In genomic region chr14:50823051-50823762, GRCh38 we compare ENCODE assay signal across 9 cellular contexts. TPM values are rescaled to one million over a fixed set of nuclear protein-coding genes. Genes with fewer than 3 reads are reported as not detected.
A peak's percentile ranks its signal among the peaks of the same experiment; 100 is the strongest.
DNase-seq lines count a peak whose midpoint lies in the region; ATAC-seq and TF ChIP-seq lines count a peak whose summit lies in the region.
"Had no signal": no experiment of that assay in that cellular context is flagged by ENCODE, and none has a peak within 500 bp of the region (broad histone marks: within the 10 kb centered on the region; RNA-seq: fewer than 3 reads in every experiment).

No MANE protein-coding gene starts in this region.

- H3F3A ChIP-seq in SK-N-SH (replicated peaks; ENCODE audit: insufficient read depth), result no peaks in the 10 kb centered on the region

- H3K9me2 ChIP-seq in SK-N-SH, result no peaks in the 10 kb centered on the region

- H3K4me3 ChIP-seq in SK-N-SH (ENCODE audit: low read depth in 2 of 2, low read length in 1 of 2) (no peak overlapping the region), psoas muscle (peak overlapping the region; percentile 8), aorta (ENCODE audit: low read length in 2 of 2) (no peak overlapping the region)

- H3K9me3 Mint-ChIP-seq in brain, result peaks cover 0 to 2% (median 0%) of the 10 kb centered on the region in 5 experiments

- peaks cover 2 to 21% of the 10 kb centered on the region in 2 experiments; a peak in 3 of 4 replicates for H3K4me1 ChIP-seq in SK-N-SH (ENCODE audit: control insufficient read depth in 1 of 2, insufficient read depth in 2 of 2, low read depth in 1 of 2, low read length in 1 of 2)
- H3K4me1 ChIP-seq in psoas muscle, result peaks cover 53% of the 10 kb centered on the region
- H3K4me1 ChIP-seq in aorta (ENCODE audit: control insufficient read depth in 1 of 2, insufficient read depth in 2 of 2, low read length in 2 of 2), result peaks cover 3 to 10% of the 10 kb centered on the region in 2 donors

- CTCF ChIA-PET in SK-N-SH (lab: Yijun Ruan, JAX), result interaction anchor here (1.2 kb wide), 1 partner anchor 36 kb away, joined by 5 read pairs; no protein-coding TSS in a partner anchor

- H3K4me3 Mint-ChIP-seq in brain, result peak overlapping the region in 4 of 5 experiments; percentile 7 to 58 (median 35)

- no peak for DNase-seq in SK-N-SH
- peak in 1 of 2 donors; percentile 40 for DNase-seq in psoas muscle
- DNase-seq in epidermal melanocyte (ENCODE audit: insufficient read length, low spot score), result no peak
- no peak for DNase-seq in superior temporal gyrus (ENCODE audit: extremely low spot score)
- no peak for DNase-seq in aorta

- no peak for TF ChIP-seq RAD21 in SK-N-SH (IDR thresholded peaks at IDR 0.05; ENCODE audit: low read length)

- ATAC-seq in SK-N-SH treated with all-trans-retinoic acid at 6 μM for 48 hours, result no peak
- ATAC-seq in HG03175 (IDR thresholded peaks at IDR 0.05; ENCODE audit: unreplicated experiment), result peak; percentile 22
- peak in 2 of 4 donors; percentile 36 to 59 for ATAC-seq in psoas muscle
- no peak for ATAC-seq in aorta (ENCODE audit: low FRiP score)

- peak overlapping the region; percentile 27; the same call in 1 of the 2 replicates for H3K4me2 ChIP-seq in SK-N-SH

- H2AFZ ChIP-seq in SK-N-SH (ENCODE audit: low read depth), result no peak overlapping the region

- 73% methylated on average over 11 of the region's 11 CpGs for WGBS in SK-N-SH (ENCODE audit: low lambda C conversion rate)
- WGBS in psoas muscle, 3 donors, result 24 to 39% (median 30%) methylated on average over 11 of the region's 11 CpGs
- WGBS in aorta, 2 donors, result 6 to 9% methylated on average over 11 of the region's 11 CpGs

- intact Hi-C loops in psoas muscle (cut with DNase I) (no loop called here), aorta (cut with DNase I) (no loop called here)

- H3K27me3 ChIP-seq in SK-N-SH (ENCODE audit: insufficient read depth) (no peaks in the 10 kb centered on the region), psoas muscle (ENCODE audit: insufficient read depth in 3 of 3, low read length in 2 of 3) (no peaks in the 10 kb centered on the region), aorta (ENCODE audit: control insufficient read depth in 1 of 2, insufficient read depth in 2 of 2, low read length in 1 of 2) (no peaks in the 10 kb centered on the region)

- peak overlapping the region in 4 of 5 experiments; percentile 25 to 88 (median 62) for H3K27ac Mint-ChIP-seq in brain

- H3K36me3 ChIP-seq in SK-N-SH (replicated peaks in 1 of 2; ENCODE audit: control insufficient read depth in 1 of 2, insufficient read depth in 2 of 2, low read length in 1 of 2) (peaks cover 10 to 11% of the 10 kb centered on the region in 2 experiments), psoas muscle (ENCODE audit: insufficient read depth in 1 of 2, low read depth in 1 of 2) (no peaks in the 10 kb centered on the region), aorta (ENCODE audit: control insufficient read depth in 1 of 2, insufficient read depth in 2 of 2, low read length in 1 of 2) (peaks cover 0 to 1% of the 10 kb centered on the region in 2 donors)

- TF ChIP-seq CTCF in SK-N-SH (IDR thresholded peaks at IDR 0.05), result no peak
- TF ChIP-seq CTCF in brain (conservative IDR thresholded peaks at IDR 0.05), result no peak
- no peak for TF ChIP-seq CTCF in psoas muscle (IDR thresholded peaks at IDR 0.05)

- H3K9ac ChIP-seq in SK-N-SH, result no peak overlapping the region

- H3K9me3 ChIP-seq in SK-N-SH, result no peaks in the 10 kb centered on the region
- H3K9me3 ChIP-seq in psoas muscle, result no peaks in the 10 kb centered on the region
- H3K9me3 ChIP-seq in aorta (ENCODE audit: control insufficient read depth, low read length), result no peaks in the 10 kb centered on the region

- POLR2A ChIA-PET in SK-N-SH (lab: Yijun Ruan, JAX), result interaction anchor here (0.6 kb wide), 1 partner anchor 49 kb away, joined by 3 read pairs; the partner anchor contains the start of gene ABHD12B

- no peak overlapping the region for H3K27ac ChIP-seq in SK-N-SH (ENCODE audit: low read depth in 2 of 2, low read length in 1 of 2)
- peak overlapping the region; percentile 42 for H3K27ac ChIP-seq in psoas muscle
- H3K27ac ChIP-seq in aorta (ENCODE audit: low read depth in 1 of 2, low read length in 2 of 2), result no peak overlapping the region

- no peaks in the 10 kb centered on the region for H3K27me3 Mint-ChIP-seq in brain

- H3K36me3 Mint-ChIP-seq in brain, result peaks cover 28% of the 10 kb centered on the region

- H4K20me1 ChIP-seq in SK-N-SH (ENCODE audit: insufficient read depth), result peaks cover 71% of the 10 kb centered on the region

- peaks cover 100% of the 10 kb centered on the region for H3K79me2 ChIP-seq in SK-N-SH (ENCODE audit: insufficient read depth)

- H3K4me1 Mint-ChIP-seq in brain, result peaks cover 93% of the 10 kb centered on the region

- no peak for TF ChIP-seq EP300 in SK-N-SH (IDR thresholded peaks at IDR 0.05; ENCODE audit: borderline replicate concordance in 1 of 2, low read depth in 1 of 2, low read length in 1 of 2)

TF ChIP-seq in SK-N-SH, 30 proteins besides CTCF, POLR2A, EP300 and RAD21 (continues in another document):
- TF ChIP-seq ZBTB33 (IDR thresholded peaks at IDR 0.05; ENCODE audit: borderline replicate concordance, low read depth), result no peak
- TF ChIP-seq FOSL2 (IDR thresholded peaks at IDR 0.05; ENCODE audit: borderline replicate concordance, low read depth), result no peak
- TF ChIP-seq GATA2 (CRISPR knock-in tag; IDR thresholded peaks at IDR 0.05), result no peak
- no peak for TF ChIP-seq MXI1 (IDR thresholded peaks at IDR 0.05; ENCODE audit: low read depth, low read length)
- no peak for TF ChIP-seq TEAD4 (IDR thresholded peaks at IDR 0.05; ENCODE audit: borderline replicate concordance, insufficient read depth)
- TF ChIP-seq, protein P1, sequence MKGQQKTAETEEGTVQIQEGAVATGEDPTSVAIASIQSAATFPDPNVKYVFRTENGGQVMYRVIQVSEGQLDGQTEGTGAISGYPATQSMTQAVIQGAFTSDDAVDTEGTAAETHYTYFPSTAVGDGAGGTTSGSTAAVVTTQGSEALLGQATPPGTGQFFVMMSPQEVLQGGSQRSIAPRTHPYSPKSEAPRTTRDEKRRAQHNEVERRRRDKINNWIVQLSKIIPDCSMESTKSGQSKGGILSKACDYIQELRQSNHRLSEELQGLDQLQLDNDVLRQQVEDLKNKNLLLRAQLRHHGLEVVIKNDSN (IDR thresholded peaks at IDR 0.05; ENCODE audit: borderline replicate concordance, low read depth), result no peak

TF ChIP-seq in SK-N-SH treated with all-trans-retinoic acid at 6 μM for 48 hours, 23 proteins besides CTCF, POLR2A, EP300 and RAD21 (continues in another document):
- TF ChIP-seq, protein P2, sequence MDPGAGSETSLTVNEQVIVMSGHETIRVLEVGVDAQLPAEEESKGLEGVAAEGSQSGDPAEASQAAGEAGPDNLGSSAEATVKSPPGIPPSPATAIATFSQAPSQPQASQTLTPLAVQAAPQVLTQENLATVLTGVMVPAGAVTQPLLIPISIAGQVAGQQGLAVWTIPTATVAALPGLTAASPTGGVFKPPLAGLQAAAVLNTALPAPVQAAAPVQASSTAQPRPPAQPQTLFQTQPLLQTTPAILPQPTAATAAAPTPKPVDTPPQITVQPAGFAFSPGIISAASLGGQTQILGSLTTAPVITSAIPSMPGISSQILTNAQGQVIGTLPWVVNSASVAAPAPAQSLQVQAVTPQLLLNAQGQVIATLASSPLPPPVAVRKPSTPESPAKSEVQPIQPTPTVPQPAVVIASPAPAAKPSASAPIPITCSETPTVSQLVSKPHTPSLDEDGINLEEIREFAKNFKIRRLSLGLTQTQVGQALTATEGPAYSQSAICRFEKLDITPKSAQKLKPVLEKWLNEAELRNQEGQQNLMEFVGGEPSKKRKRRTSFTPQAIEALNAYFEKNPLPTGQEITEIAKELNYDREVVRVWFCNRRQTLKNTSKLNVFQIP (CRISPR knock-in tag; IDR thresholded peaks at IDR 0.05; ENCODE audit: borderline replicate concordance, low read depth), result no peak
- TF ChIP-seq ZFP30 (CRISPR knock-in tag; IDR thresholded peaks at IDR 0.05), result no peak
- TF ChIP-seq TSHZ2 (CRISPR knock-in tag; IDR thresholded peaks at IDR 0.05), result no peak
- no peak for TF ChIP-seq TOX (CRISPR knock-in tag; IDR thresholded peaks at IDR 0.05; ENCODE audit: borderline replicate concordance)
- no peak for TF ChIP-seq ZNF8 (CRISPR knock-in tag; IDR thresholded peaks at IDR 0.05)
- TF ChIP-seq OSR1 (CRISPR knock-in tag; IDR thresholded peaks at IDR 0.05), result no peak
- no peak for TF ChIP-seq ARNTL (CRISPR knock-in tag; IDR thresholded peaks at IDR 0.05; ENCODE audit: borderline replicate concordance, low read depth)
- TF ChIP-seq ESRRG (CRISPR knock-in tag; IDR thresholded peaks at IDR 0.05), result no peak

RNA-seq across cellular contexts. Expression of gene NIN, which starts 7.8 kb away (rescaled TPM):
- 10.0 and 11.8 TPM in 2 replicates for polyA plus RNA-seq in SK-N-SH (2012; rRNA removed)
- 13.9 and 15.0 TPM in 2 replicates for polyA plus RNA-seq in SK-N-SH (2012; cell fraction: cytosol; rRNA removed)
- 7.3 and 12.6 TPM in 2 replicates for polyA plus RNA-seq in SK-N-SH (2012; cell fraction: nucleus; rRNA removed)
- polyA plus RNA-seq in brain (ENCODE audit: insufficient read depth, low read depth, low replicate concordance), result 8.5 TPM
- total RNA-seq in psoas muscle, result 10 to 100 TPM; 24.3 to 47.7 (median 39.5) TPM
- polyA plus RNA-seq in psoas muscle, result 10 to 100 TPM in 2 of 3 donors, 1 to 10 TPM in 1; 7.3 to 17.3 (median 11.5) TPM
- total RNA-seq in aorta, result 10 to 100 TPM; 54.3 to 57.7 TPM
- 1 to 10 TPM; 7.7 to 8.1 TPM for polyA plus RNA-seq in aorta

RNA-seq across cellular contexts. Expression of gene ABHD12B, which starts 48.6 kb away (rescaled TPM):
- polyA plus RNA-seq in SK-N-SH (2012; rRNA removed) (not detected in 2 replicates), brain (ENCODE audit: insufficient read depth, low read depth, low replicate concordance) (3.2 TPM), psoas muscle (not detected), aorta (under 1 TPM in 1 of 2 donors, not detected in 1; 0.13 TPM)
- not detected in 2 replicates for polyA plus RNA-seq in SK-N-SH (2012; cell fraction: cytosol; rRNA removed)
- not detected in 2 replicates for polyA plus RNA-seq in SK-N-SH (2012; cell fraction: nucleus; rRNA removed)
- total RNA-seq in psoas muscle (not detected), aorta (not detected)
- total RNA-seq: urinary bladder had no signal
- polyA plus RNA-seq: urinary bladder had no signal
